Comparison of ENCODE assay signal across 7 cellular contexts in the genomic region with DNA sequence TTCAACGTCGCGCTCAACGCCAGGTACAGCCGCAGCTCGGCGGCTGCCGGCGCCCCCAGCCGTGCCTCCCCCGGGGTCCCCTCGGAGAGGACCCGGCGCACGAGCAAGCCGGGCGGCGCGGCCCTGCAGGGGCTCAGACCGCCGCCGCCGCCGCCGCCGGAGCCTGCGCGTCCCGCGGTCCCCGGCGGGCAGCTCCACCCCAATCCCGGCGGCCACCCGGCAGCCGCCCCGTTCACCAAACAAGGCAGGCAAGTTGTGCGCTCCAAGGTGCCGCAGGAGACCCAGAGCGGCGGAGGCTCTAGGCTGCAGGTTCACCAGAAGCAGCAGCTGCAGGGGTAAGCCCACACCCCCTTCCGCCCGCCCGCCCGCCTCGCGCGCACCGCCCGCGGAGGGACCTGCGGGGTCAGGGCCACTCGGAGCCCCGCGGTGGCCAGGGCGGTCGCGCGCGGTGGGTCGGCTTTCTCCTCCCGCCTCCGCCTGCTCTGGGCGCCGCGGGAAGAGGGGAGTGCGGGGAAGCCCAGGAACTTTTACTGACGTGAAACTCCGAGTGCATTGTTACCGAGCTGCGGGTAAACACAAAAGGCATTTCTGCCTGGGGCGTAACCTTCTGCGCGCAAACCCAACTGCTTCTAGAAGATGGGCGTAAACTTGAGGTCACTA. TPM values are rescaled to one million over a fixed set of nuclear protein-coding genes. Genes with fewer than 3 reads are reported as not detected.
A peak's percentile ranks its signal among the peaks of the same experiment; 100 is the strongest.
DNase-seq lines count a peak whose midpoint lies in the region; ATAC-seq, FAIRE-seq and TF ChIP-seq lines count a peak whose summit lies in the region.

No MANE protein-coding gene starts in this region.

- H3K27me3 ChIP-seq in PC-3 (ENCODE audit: low read length): no peaks in the 10 kb centered on the region
- H3K27me3 ChIP-seq in GM12878 (replicated peaks in 1 of 2; ENCODE audit: control insufficient read depth in 2 of 2, insufficient read depth in 2 of 2, low read length in 1 of 2): peaks cover 0 to 6% of the 10 kb centered on the region in 2 experiments
- H3K27me3 ChIP-seq in spleen (replicated peaks in 1 of 7): peaks cover 0 to 70% (median 16%) of the 10 kb centered on the region in 7 donors

- SMC1A ChIA-PET in GM12878 (lab: Charles Lee; ENCODE audit: uncharacterized antibody, unreplicated experiment): no interaction called here

- H3K4me3 ChIP-seq in PC-3 (ENCODE audit: low read length) (peak overlapping the region; percentile 72), GM12878 (peak overlapping the region; percentile 65), spleen (peak overlapping the region; percentile 56 to 91 (median 87))

- TF ChIP-seq CTCF in GM13977 (IDR thresholded peaks at IDR 0.05; ENCODE audit: extremely low read depth, insufficient read depth, missing control alignments) (no peak), PC-3 (conservative IDR thresholded peaks at IDR 0.05; ENCODE audit: low read depth, low read length) (no peak), GM12878 (IDR thresholded peaks at IDR 0.05 in 2 of 3, conservative IDR thresholded peaks at IDR 0.05 in 1 of 3; ENCODE audit: control insufficient read depth in 2 of 3, extremely low read depth in 1 of 3, insufficient read depth in 1 of 3, low read depth in 3 of 3, low read length in 3 of 3) (no peak), spleen (IDR thresholded peaks at IDR 0.05 in 8 of 11, conservative IDR thresholded peaks at IDR 0.05 in 3 of 11) (no peak)

- H3K4me2 ChIP-seq in PC-3 (ENCODE audit: low read length): peak overlapping the region; percentile 89
- peak overlapping the region; percentile 84 for H3K4me2 ChIP-seq in GM12878 (ENCODE audit: control insufficient read depth, insufficient read depth)

- no peak for FAIRE-seq in GM12878 (lab: Jason Lieb, UNC)

- H3F3A ChIP-seq in PC-3 (ENCODE audit: low read length, unreplicated experiment): no peaks in the 10 kb centered on the region

- BruUV-seq in PC-3 (replicated peaks; lab: Mats Ljungman, UMichigan) (no TSS peak), GM12878 (replicated peaks; lab: Mats Ljungman, UMichigan) (no TSS peak)

- H3K9me3 ChIP-seq in PC-3 (ENCODE audit: low read length) (no peaks in the 10 kb centered on the region), GM12878 (replicated peaks; ENCODE audit: control insufficient read depth, insufficient read depth, low read length) (no peaks in the 10 kb centered on the region; the same call in 2 of the 3 replicates), spleen (no peaks in the 10 kb centered on the region)

- TF ChIP-seq POLR2A in GM12878 (IDR thresholded peaks at IDR 0.05; ENCODE audit: low read depth, low read length) (no peak), spleen (IDR thresholded peaks at IDR 0.05) (no peak)

- RAD21 ChIA-PET in GM12878 (lab: Charles Lee; ENCODE audit: unreplicated experiment): no interaction called here

- H3K9me2 ChIP-seq in PC-3 (replicated peaks; ENCODE audit: low read length): no peaks in the 10 kb centered on the region

- in situ Hi-C loops in GM13977 (cut with MboI; ENCODE audit: low pct_unique_long_range_greater_than_20kb, low sequenced_read_pairs, unreplicated experiment): loop anchor here (10.0 kb wide), 1 partner anchor 163 kb away; no protein-coding TSS in a partner anchor
- in situ Hi-C loops in GM12878 (cut with MboI): loop anchor here (10.0 kb wide), 1 partner anchor 173 kb away; no protein-coding TSS in a partner anchor

- H3K4me1 ChIP-seq in PC-3 (ENCODE audit: insufficient read depth, low read length) (peaks cover 7% of the 10 kb centered on the region), GM12878 (ENCODE audit: control insufficient read depth, insufficient read depth, low read length) (peaks cover 5% of the 10 kb centered on the region; the same call in 1 of the 2 replicates), spleen (peaks cover 0 to 36% (median 19%) of the 10 kb centered on the region in 6 donors)

- intact Hi-C loops in PC-3 (cut with micrococcal nuclease): loop anchor here (2.0 to 10.0 kb wide), 3 partner anchors 75 to 395 kb away; no protein-coding TSS in a partner anchor
- intact Hi-C loops in GM12878 (cut with micrococcal nuclease; ENCODE audit: unreplicated experiment): loop anchor here (5.0 to 10.0 kb wide), 3 partner anchors 395 to 637 kb away; no protein-coding TSS in a partner anchor
- intact Hi-C loops in spleen (cut with DNase I; ENCODE audit: low total_unique reads): no loop called here

- POLR2A ChIA-PET in PC-3 (lab: Charles Lee; ENCODE audit: unreplicated experiment) (no interaction called here), GM12878 (lab: Charles Lee) (interaction anchor here (0.6 kb wide), 1 partner anchor 1276 kb away, joined by 4 read pairs; no protein-coding TSS in a partner anchor)

- H3K36me3 ChIP-seq in PC-3 (ENCODE audit: low read depth, low read length): no peaks in the 10 kb centered on the region
- H3K36me3 ChIP-seq in GM12878 (ENCODE audit: control insufficient read depth in 2 of 2, insufficient read depth in 2 of 2, low read length in 1 of 2): no peaks in the 10 kb centered on the region
- no peaks in the 10 kb centered on the region for H3K36me3 ChIP-seq in spleen

- H3K79me2 ChIP-seq in PC-3 (ENCODE audit: low read length) (no peaks in the 10 kb centered on the region), GM12878 (ENCODE audit: control insufficient read depth, insufficient read depth, low read length) (no peaks in the 10 kb centered on the region)

- no peak for TF ChIP-seq RAD21 in GM12878 (IDR thresholded peaks at IDR 0.05; ENCODE audit: insufficient read depth, low read depth, low read length)

- H3K27ac ChIP-seq in PC-3 (ENCODE audit: low read length) (0 out of 2 replicates have a peak overlapping the region, but pooled peaks have one; percentile 21), GM12878 (ENCODE audit: control insufficient read depth, insufficient read depth) (no peak overlapping the region), spleen (peak overlapping the region in 4 of 8 donors; percentile 54 to 76 (median 64))

- CTCF ChIA-PET in PC-3 (lab: Charles Lee): interaction anchor here (0.6 to 1.0 kb wide), 2 partner anchors 75 to 173 kb away, joined by 4 to 5 read pairs; no protein-coding TSS in a partner anchor
- CTCF ChIA-PET in GM12878 (lab: Yijun Ruan, JAX): no interaction called here

- peak; percentile 26 for ATAC-seq in HG02623 (IDR thresholded peaks at IDR 0.05; ENCODE audit: unreplicated experiment)
- peak; percentile 58 for ATAC-seq in PC-3
- peak; percentile 18 for ATAC-seq in GM12878
- ATAC-seq in GM18870 (IDR thresholded peaks at IDR 0.05; ENCODE audit: unreplicated experiment): no peak

- 9% methylated on average over 37 of the region's 75 CpGs for WGBS in GM12878 (ENCODE audit: insufficient coverage, insufficient replicate concordance, low lambda C conversion rate, missing lambda C conversion rate)
- WGBS in spleen, 5 donors: 1 to 8% (median 3%) methylated on average over 36 to 75 of the region's 75 CpGs

- H2AFZ ChIP-seq in PC-3 (ENCODE audit: low read length): peak overlapping the region; percentile 87
- H2AFZ ChIP-seq in GM12878 (ENCODE audit: control insufficient read depth, low read depth, low read length): peak overlapping the region; percentile 64; the same call in 1 of the 2 replicates

- H3K9ac ChIP-seq in PC-3 (ENCODE audit: low read length) (peak overlapping the region; percentile 34), GM12878 (ENCODE audit: control insufficient read depth, insufficient read depth, low read length) (no peak overlapping the region)

- TF ChIP-seq EP300 in GM12878 (IDR thresholded peaks at IDR 0.05; ENCODE audit: borderline replicate concordance in 1 of 2, control insufficient read depth in 1 of 2, low read depth in 2 of 2, low read length in 2 of 2): no peak

- H4K20me1 ChIP-seq in PC-3 (ENCODE audit: low read length) (no peaks in the 10 kb centered on the region), GM12878 (ENCODE audit: control insufficient read depth, insufficient read depth) (no peaks in the 10 kb centered on the region)

- DNase-seq in GM13977 (ENCODE audit: low spot score) (peak; percentile 67), PC-3 (peak; percentile 64), GM12878 (ENCODE audit: low read depth, low spot score) (no peak), iPS-NIHi7 (ENCODE audit: extremely low spot score) (peak; percentile 67), spleen (peak; percentile 79)

TF ChIP-seq in GM12878, 131 proteins besides CTCF, POLR2A, EP300 and RAD21 (continues in another document):
- no peak for TF ChIP-seq KDM1A (IDR thresholded peaks at IDR 0.05; ENCODE audit: borderline replicate concordance)
- TF ChIP-seq ZSCAN29 (IDR thresholded peaks at IDR 0.05): no peak
- TF ChIP-seq, protein P1, sequence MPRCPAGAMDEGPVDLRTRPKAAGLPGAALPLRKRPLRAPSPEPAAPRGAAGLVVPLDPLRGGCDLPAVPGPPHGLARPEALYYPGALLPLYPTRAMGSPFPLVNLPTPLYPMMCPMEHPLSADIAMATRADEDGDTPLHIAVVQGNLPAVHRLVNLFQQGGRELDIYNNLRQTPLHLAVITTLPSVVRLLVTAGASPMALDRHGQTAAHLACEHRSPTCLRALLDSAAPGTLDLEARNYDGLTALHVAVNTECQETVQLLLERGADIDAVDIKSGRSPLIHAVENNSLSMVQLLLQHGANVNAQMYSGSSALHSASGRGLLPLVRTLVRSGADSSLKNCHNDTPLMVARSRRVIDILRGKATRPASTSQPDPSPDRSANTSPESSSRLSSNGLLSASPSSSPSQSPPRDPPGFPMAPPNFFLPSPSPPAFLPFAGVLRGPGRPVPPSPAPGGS (IDR thresholded peaks at IDR 0.05; ENCODE audit: borderline replicate concordance, insufficient read depth, low read depth, low read length, poor library complexity, severe bottlenecking): no peak
- no peak for TF ChIP-seq RB1 (IDR thresholded peaks at IDR 0.05; ENCODE audit: borderline replicate concordance)

RNA-seq across cellular contexts. Expression of gene LTBP1, which starts 0.9 kb away (rescaled TPM):
- 34.0 and 45.9 TPM in 2 replicates for total RNA-seq in PC-3 (2014; rRNA removed)
- 0.71 and 0.79 TPM in 2 replicates for total RNA-seq in GM12878 (2013; cell fraction: nucleolus; rRNA removed)
- total RNA-seq in GM12878 (2014; rRNA removed): under 0.01 and 0.11 TPM in 2 replicates
- total RNA-seq in GM12878 (2014; rRNA removed; fragmentation: Illumina TruSeq; extraction: Trizol): 0.13 TPM in 1 of 2 replicates, not detected in the other
- total RNA-seq in GM12878 (2021): 0.15 and 0.32 TPM in 2 replicates
- polyA plus RNA-seq in GM12878 (2011; ENCODE audit: low read depth): 0.33 TPM
- polyA plus RNA-seq in GM12878 (2011; rRNA removed): 0.01 TPM in 1 of 2 replicates, not detected in the other
- 0.07 and 0.13 TPM in 2 replicates for polyA plus RNA-seq in GM12878 (2011; cell fraction: cytosol; rRNA removed)
- polyA plus RNA-seq in GM12878 (2011; cell fraction: nucleus; rRNA removed): 0.01 and 0.09 TPM in 2 replicates
- 0.25 and 0.42 TPM in 2 replicates for polyA plus RNA-seq in GM12878 (2012)
- polyA plus RNA-seq in GM12878 (2014; fragmentation: Illumina TruSeq; extraction: Trizol): 0.07 and 0.13 TPM in 2 replicates
- polyA plus RNA-seq in GM12878 (2014; fragmentation: Nextera tagmentation; extraction: Ambion mirVana): not detected
- 0.04 and 0.20 TPM in 2 replicates for polyA plus RNA-seq in GM12878 (2014; rRNA removed)
- under 1 TPM; 0.19 to 0.28 TPM for polyA plus RNA-seq in GM12878 (2016; fragmentation: Nextera tagmentation; extraction: Ambion mirVana)
- polyA minus RNA-seq in GM12878 (2011; rRNA and poly(A)+ RNA removed): 0.05 and 0.66 TPM in 2 replicates
- not detected in 2 replicates for polyA minus RNA-seq in GM12878 (2011; cell fraction: cytosol; rRNA and poly(A)+ RNA removed)
- 0.10 and 0.36 TPM in 2 replicates for polyA minus RNA-seq in GM12878 (2011; cell fraction: nucleus; rRNA and poly(A)+ RNA removed)
- 10 to 100 TPM in 6 of 7 donors, 1 to 10 TPM in 1; 7.4 to 28.0 (median 14.0) TPM for total RNA-seq in spleen
- polyA plus RNA-seq in spleen: 10 to 100 TPM in 1 of 3 donors, 1 to 10 TPM in 2; 6.8 to 15.2 (median 7.6) TPM

Comparison
In these comparisons a context has a peak if more than half of its experiments do, and no peak if none do; other contexts are left out.
1. RNA of gene LTBP1, which starts 0.9 kb away (total RNA-seq): 34.0 to 45.9 TPM in PC-3 and 7.4 to 28.0 TPM in spleen; under 0.01 to 0.79 TPM in GM12878; every median in the first group is over 4 times any median in the second.
2. Peak in every context shown above with its lines, with median percentiles within 50 percentile points of each other: H3K4me3 ChIP-seq.